Comparison of ENCODE assay signal across 30 cellular contexts in genomic region chr19:31256601-31256990, GRCh38.
"Had no signal": no experiment of that assay in that cellular context is flagged by ENCODE, and none has a peak within 500 bp of the region (broad histone marks: within the 10 kb centered on the region; RNA-seq: fewer than 3 reads in every experiment).

No MANE protein-coding gene starts in this region.

- H2AFZ ChIP-seq: parathyroid adenoma had no signal

- H3K36me3 Mint-ChIP-seq: activated naive CD4-positive, alpha-beta T cell treated with anti-CD3 and anti-CD28 coated beads, Interleukin-2, amount 50 U/mL, for 72 hours; immature natural killer cell had no signal

- H3K4me1 ChIP-seq: breast epithelium, colonic mucosa, parathyroid adenoma, psoas muscle had no signal

- H3K4me1 Mint-ChIP-seq: activated B cell treated with CpG ODN at 0.5 μM for 24 hours had no signal

- H3K9ac ChIP-seq: parathyroid adenoma had no signal

- H3K9me3 ChIP-seq: breast epithelium, colonic mucosa, heart left ventricle, left lung, lower lobe of right lung, mucosa of descending colon, psoas muscle, suprapubic skin, tibial artery had no signal

- H3K27me3 Mint-ChIP-seq: activated B cell treated with CpG ODN at 0.5 μM for 24 hours had no signal

- H3K4me3 ChIP-seq: breast epithelium, colonic mucosa, dorsolateral prefrontal cortex, heart left ventricle, left lung, lower lobe of right lung, mucosa of descending colon, psoas muscle, suprapubic skin, tibial artery had no signal

- DNase-seq: activated B cell treated with CpG ODN at 0.5 μM for 24 hours; activated CD4-positive, alpha-beta T cell treated with anti-CD3 and anti-CD28 coated beads, Interleukin-2, amount 50 U/mL, for 1 hour; activated CD8-positive, alpha-beta T cell treated with anti-CD3 and anti-CD28 coated beads for 36 hours; activated T-cell treated with anti-CD3 and anti-CD28 coated beads, Interleukin-2, amount 50 U/mL, for 48 hours; colonic mucosa; dorsolateral prefrontal cortex; effector memory CD4-positive, alpha-beta T cell; foreskin fibroblast; heart left ventricle; hypothalamus; immature natural killer cell; kidney glomerular epithelial cell; left lung; lower lobe of right lung; mesendoderm; mucosa of descending colon; nephron progenitor cell; psoas muscle; right cardiac atrium; stimulated activated CD4-positive, alpha-beta T cell treated with anti-CD3 and anti-CD28 coated beads, Interleukin-15, amount 100 ng/mL, for 24 hours; stimulated activated CD4-positive, alpha-beta T cell treated with anti-CD3 and anti-CD28 coated beads, Interleukin-2, amount 100 ng/mL, for 24 hours; stimulated activated naive CD4-positive, alpha-beta T cell; T-helper 1 cell had no signal

- H3K27ac ChIP-seq: breast epithelium, colonic mucosa, dorsolateral prefrontal cortex, heart left ventricle, left lung, lower lobe of right lung, parathyroid adenoma, psoas muscle, suprapubic skin, tibial artery had no signal

- H3K9me3 Mint-ChIP-seq: activated CD8-positive, alpha-beta T cell treated with anti-CD3 and anti-CD28 coated beads for 36 hours; activated naive CD4-positive, alpha-beta T cell treated with anti-CD3 and anti-CD28 coated beads, Interleukin-2, amount 50 U/mL, for 72 hours; activated T-helper 2 cell treated with anti-CD3 and anti-CD28 coated beads, Interferon-gamma antibody, Interleukin-2, Interleukin-4, amounts not matched to agents 10 μg/mL and 5 μg/mL and 100 μg/mL, durations not matched to agents 14 hours and 24 hours and 36 hours; immature natural killer cell; nephron progenitor cell; T-helper 2 cell treated with Interferon-gamma antibody and Interleukin-4, amounts not matched to agents 5 μg/mL and 100 μg/mL, for 36 hours had no signal

- H3K27me3 ChIP-seq: breast epithelium, colonic mucosa, heart left ventricle, suprapubic skin had no signal

- H3K27ac Mint-ChIP-seq: activated B cell treated with CpG ODN at 0.5 μM for 24 hours; activated CD8-positive, alpha-beta T cell treated with anti-CD3 and anti-CD28 coated beads for 36 hours; activated naive CD4-positive, alpha-beta T cell treated with anti-CD3 and anti-CD28 coated beads, Interleukin-2, amount 50 U/mL, for 72 hours; activated T-helper 2 cell treated with anti-CD3 and anti-CD28 coated beads, Interferon-gamma antibody, Interleukin-2, Interleukin-4, amounts not matched to agents 10 μg/mL and 5 μg/mL and 100 μg/mL, durations not matched to agents 14 hours and 24 hours and 36 hours; immature natural killer cell; nephron progenitor cell; T-helper 2 cell treated with Interferon-gamma antibody and Interleukin-4, amounts not matched to agents 5 μg/mL and 100 μg/mL, for 36 hours had no signal

- H3K4me3 Mint-ChIP-seq: activated B cell treated with CpG ODN at 0.5 μM for 24 hours; activated CD8-positive, alpha-beta T cell treated with anti-CD3 and anti-CD28 coated beads for 36 hours; immature natural killer cell; nephron progenitor cell; T-helper 2 cell treated with Interferon-gamma antibody and Interleukin-4, amounts not matched to agents 5 μg/mL and 100 μg/mL, for 36 hours had no signal

- H3K36me3 ChIP-seq: breast epithelium, colonic mucosa, heart left ventricle, left lung, lower lobe of right lung, suprapubic skin, tibial artery had no signal

- ATAC-seq: activated CD8-positive, alpha-beta T cell treated with anti-CD3 and anti-CD28 coated beads for 36 hours; activated naive CD4-positive, alpha-beta T cell treated with anti-CD3 and anti-CD28 coated beads, Interleukin-2, amount 50 U/mL, for 72 hours; heart left ventricle; left lung; lower lobe of right lung; mucosa of descending colon; psoas muscle; right cardiac atrium had no signal

- H3K79me2 ChIP-seq: parathyroid adenoma had no signal
